23 cellular contexts compared by ENCODE assay signal in genomic region chr14:23669441-23669840, GRCh38. TPM values are rescaled to one million over a fixed set of nuclear protein-coding genes. Genes with fewer than 3 reads are reported as not detected.
DNase-seq lines count a peak whose midpoint lies in the region; ATAC-seq, FAIRE-seq and TF ChIP-seq lines count a peak whose summit lies in the region.
"Had no signal": no experiment of that assay in that cellular context is flagged by ENCODE, and none has a peak within 500 bp of the region (broad histone marks: within the 10 kb centered on the region; RNA-seq: fewer than 3 reads in every experiment).

No MANE protein-coding gene starts in this region.

- dilution Hi-C loops in IMR-90 (cut with HindIII; ENCODE audit: low sequenced_read_pairs, unreplicated experiment) (no loop called here), keratinocyte (cut with MboI; ENCODE audit: extremely low pct_ligation_motif_present, low sequenced_read_pairs) (no loop called here)

- POLR2A ChIA-PET in IMR-90 (lab: Charles Lee; ENCODE audit: unreplicated experiment) = no interaction called here
- POLR2A ChIA-PET in activated CD4-positive, alpha-beta T cell treated with anti-CD3 and anti-CD28 coated beads for 36 hours (lab: Charles Lee) = no interaction called here

- H2BK15ac ChIP-seq in IMR-90 (ENCODE audit: low read depth, low read length) = no peak overlapping the region

- no peaks in the 10 kb centered on the region for H3K4me1 ChIP-seq in IMR-90 (ENCODE audit: control insufficient read depth, insufficient read depth, low read length)
- H3K4me1 ChIP-seq in keratinocyte (ENCODE audit: control insufficient read depth, extremely low read depth, insufficient read depth, low read length) = peaks cover 6% of the 10 kb centered on the region
- H3K4me1 ChIP-seq in MM.1S (ENCODE audit: low read length) = no peaks in the 10 kb centered on the region
- no peaks in the 10 kb centered on the region for H3K4me1 ChIP-seq in upper lobe of right lung
- H3K4me1 ChIP-seq: BE2C, Caco-2 had no signal

- no peak overlapping the region for H3K23ac ChIP-seq in IMR-90 (ENCODE audit: low read depth, low read length)

- H2AK5ac ChIP-seq in IMR-90 (ENCODE audit: low read depth, low read length) = no peak overlapping the region

- intact Hi-C loops in IMR-90 (cut with micrococcal nuclease) = no loop called here
- intact Hi-C loops in sciatic nerve (cut with DNase I) = no loop called here
- intact Hi-C loops in activated CD4-positive, alpha-beta T cell treated with anti-CD3 and anti-CD28 coated beads for 36 hours (cut with DNase I, micrococcal nuclease) = no loop called here
- intact Hi-C loops in upper lobe of right lung (cut with DNase I) = no loop called here

- no peak overlapping the region for H4K8ac ChIP-seq in IMR-90 (ENCODE audit: low read depth in 2 of 2, low read length in 2 of 2)

- no peaks in the 10 kb centered on the region for H3K36me3 Mint-ChIP-seq in activated CD4-positive, alpha-beta T cell treated with anti-CD3 and anti-CD28 coated beads for 36 hours (ENCODE audit: low read depth)
- H3K36me3 Mint-ChIP-seq: CD4-positive, CD25-positive, alpha-beta regulatory T cell; IgD-negative memory B cell had no signal

- no peaks in the 10 kb centered on the region for H3K79me2 ChIP-seq in keratinocyte (ENCODE audit: control insufficient read depth, insufficient read depth, low read length)
- no peaks in the 10 kb centered on the region for H3K79me2 ChIP-seq in MM.1S (ENCODE audit: low read length)

- no peaks in the 10 kb centered on the region for H3K9me1 ChIP-seq in IMR-90 (ENCODE audit: insufficient read depth, low read length)
- no peaks in the 10 kb centered on the region for H3K9me1 ChIP-seq in keratinocyte (ENCODE audit: control insufficient read depth, extremely low read depth, insufficient read depth, low read length)

- no peak for TF ChIP-seq POLR2A in IMR-90 (IDR thresholded peaks at IDR 0.05; ENCODE audit: low read depth, low read length)

- in situ Hi-C loops in IMR-90 (cut with MboI; ENCODE audit: low sequenced_read_pairs) = no loop called here

- no peak overlapping the region for H4K91ac ChIP-seq in IMR-90 (ENCODE audit: insufficient read depth, low read depth, low read length)

- no peak overlapping the region for H3K4me2 ChIP-seq in IMR-90 (ENCODE audit: low read depth, low read length)
- no peak overlapping the region for H3K4me2 ChIP-seq in keratinocyte (ENCODE audit: control insufficient read depth, extremely low read depth, insufficient read depth, low read depth, low read length)
- no peak overlapping the region for H3K4me2 ChIP-seq in MM.1S (ENCODE audit: low read depth, low read length)

- H3F3A ChIP-seq in MM.1S (ENCODE audit: insufficient read depth, low read length) = no peaks in the 10 kb centered on the region

- no peaks in the 10 kb centered on the region; the same call in 1 of the 2 replicates for H3K27me3 ChIP-seq in IMR-90 (ENCODE audit: control insufficient read depth, insufficient read depth, low read length)
- no peaks in the 10 kb centered on the region for H3K27me3 ChIP-seq in bronchial epithelial cell (ENCODE audit: control insufficient read depth, insufficient read depth, low read length)
- peaks cover 3% of the 10 kb centered on the region for H3K27me3 ChIP-seq in keratinocyte (ENCODE audit: control insufficient read depth, extremely low read depth, insufficient read depth, low read length)
- no peaks in the 10 kb centered on the region for H3K27me3 ChIP-seq in MM.1S (replicated peaks; ENCODE audit: insufficient read depth, low read length)
- H3K27me3 ChIP-seq in upper lobe of right lung = no peaks in the 10 kb centered on the region
- H3K27me3 ChIP-seq: BE2C had no signal

- H2BK5ac ChIP-seq in IMR-90 (ENCODE audit: low read depth, low read length, poor library complexity, severe bottlenecking) = no peak overlapping the region

- no peak overlapping the region for H3K9ac ChIP-seq in IMR-90 (ENCODE audit: low read depth, low read length)
- no peak overlapping the region for H3K9ac ChIP-seq in keratinocyte (ENCODE audit: control insufficient read depth, extremely low read depth, insufficient read depth, low read length)
- H3K9ac ChIP-seq in MM.1S (ENCODE audit: low read length) = no peak overlapping the region
- H3K9ac ChIP-seq: GM23248 had no signal

- H3K56ac ChIP-seq in IMR-90 (ENCODE audit: extremely low read depth, insufficient read depth, low read length) = no peak overlapping the region

- peaks cover 1% of the 10 kb centered on the region for H3K27me3 Mint-ChIP-seq in activated CD4-positive, alpha-beta T cell treated with anti-CD3 and anti-CD28 coated beads for 36 hours

- no peaks in the 10 kb centered on the region for H3K9me2 ChIP-seq in MM.1S (replicated peaks; ENCODE audit: insufficient read depth, low read length)

- H2BK20ac ChIP-seq in IMR-90 (ENCODE audit: low read depth, low read length) = no peak overlapping the region

- H3K4me1 Mint-ChIP-seq in activated CD4-positive, alpha-beta T cell treated with anti-CD3 and anti-CD28 coated beads for 36 hours = no peaks in the 10 kb centered on the region
- H3K4me1 Mint-ChIP-seq: CD4-positive, CD25-positive, alpha-beta regulatory T cell; IgD-negative memory B cell had no signal

- H3K27ac ChIP-seq in IMR-90 (ENCODE audit: insufficient read depth, low read length) = no peak overlapping the region
- H3K27ac ChIP-seq in keratinocyte (ENCODE audit: control insufficient read depth, insufficient read depth, low read length) = no peak overlapping the region
- no peak overlapping the region for H3K27ac ChIP-seq in MM.1S (ENCODE audit: low read length)
- no peak overlapping the region for H3K27ac ChIP-seq in upper lobe of right lung
- H3K27ac ChIP-seq: GM23248, HL-60 had no signal

- no peaks in the 10 kb centered on the region for H3K79me1 ChIP-seq in IMR-90 (ENCODE audit: low read depth in 1 of 2, low read length in 2 of 2)

- no peak overlapping the region for H2BK120ac ChIP-seq in IMR-90 (ENCODE audit: low read depth, low read length)

- H4K5ac ChIP-seq in IMR-90 (ENCODE audit: low read depth, low read length) = no peak overlapping the region

- DNase-seq in IMR-90 (no peak), bronchial epithelial cell (ENCODE audit: low read depth) (peak; percentile 60), keratinocyte (ENCODE audit: low read depth, low spot score) (no peak), sciatic nerve (ENCODE audit: low spot score) (no peak), MM.1S (no peak), upper lobe of right lung (no peak)
- no peak for DNase-seq in activated CD4-positive, alpha-beta T cell treated with anti-CD3 and anti-CD28 coated beads for 36 hours
- DNase-seq: ACHN; BE2C; C1 segment of cervical spinal cord; Caco-2; CD4-positive, CD25-positive, alpha-beta regulatory T cell; GM23248; H7; HFFc6 had no signal

- H4K20me1 ChIP-seq in IMR-90 (ENCODE audit: insufficient read depth, low read length) = no peaks in the 10 kb centered on the region
- no peaks in the 10 kb centered on the region for H4K20me1 ChIP-seq in keratinocyte (ENCODE audit: control insufficient read depth, extremely low read depth, insufficient read depth, low read length)
- no peaks in the 10 kb centered on the region for H4K20me1 ChIP-seq in MM.1S (ENCODE audit: insufficient read depth, low read length)

- no peak overlapping the region for H3K4me3 Mint-ChIP-seq in activated CD4-positive, alpha-beta T cell treated with anti-CD3 and anti-CD28 coated beads for 36 hours
- H3K4me3 Mint-ChIP-seq: CD4-positive, CD25-positive, alpha-beta regulatory T cell; HFFc6; IgD-negative memory B cell had no signal

- H3K36me3 ChIP-seq in IMR-90 (ENCODE audit: control insufficient read depth, insufficient read depth, low read length) = no peaks in the 10 kb centered on the region
- H3K36me3 ChIP-seq in bronchial epithelial cell (ENCODE audit: control insufficient read depth, insufficient read depth, low read length) = no peaks in the 10 kb centered on the region
- no peaks in the 10 kb centered on the region for H3K36me3 ChIP-seq in keratinocyte (ENCODE audit: control insufficient read depth in 2 of 2, extremely low read depth in 1 of 2, insufficient read depth in 2 of 2, low read length in 2 of 2)
- H3K36me3 ChIP-seq in MM.1S (replicated peaks; ENCODE audit: insufficient read depth, low read length) = no peaks in the 10 kb centered on the region
- H3K36me3 ChIP-seq in upper lobe of right lung = no peaks in the 10 kb centered on the region
- H3K36me3 ChIP-seq: BE2C had no signal

- TF ChIP-seq RAD21 in IMR-90 (IDR thresholded peaks at IDR 0.05; ENCODE audit: low read length) = no peak

- BruUV-seq in IMR-90 (replicated peaks; lab: Mats Ljungman, UMichigan) = no TSS peak

- no peaks in the 10 kb centered on the region for H3K9me3 ChIP-seq in IMR-90 (ENCODE audit: control insufficient read depth, insufficient read depth, low read length)
- H3K9me3 ChIP-seq in keratinocyte (ENCODE audit: control insufficient read depth, low read depth, low read length) = no peaks in the 10 kb centered on the region
- H3K9me3 ChIP-seq in MM.1S (replicated peaks; ENCODE audit: insufficient read depth, low read length) = no peaks in the 10 kb centered on the region
- no peaks in the 10 kb centered on the region for H3K9me3 ChIP-seq in upper lobe of right lung
- H3K9me3 ChIP-seq: BE2C, Caco-2 had no signal

- H3K14ac ChIP-seq in IMR-90 (replicated peaks; ENCODE audit: low read depth, low read length) = no peak overlapping the region

- TF ChIP-seq CTCF in IMR-90 (conservative IDR thresholded peaks at IDR 0.05; ENCODE audit: low read depth, low read length) (no peak), bronchial epithelial cell (IDR thresholded peaks at IDR 0.05; ENCODE audit: insufficient read depth, low read length, severe bottlenecking) (no peak), keratinocyte (optimal IDR thresholded peaks at IDR 0.05 in 1 of 3, IDR thresholded peaks at IDR 0.05 in 1 of 3, conservative IDR thresholded peaks at IDR 0.05 in 1 of 3; ENCODE audit: extremely low read depth in 1 of 3, insufficient read depth in 2 of 3, low read length in 3 of 3) (no peak), MM.1S (IDR thresholded peaks at IDR 0.05; ENCODE audit: low read length) (no peak), upper lobe of right lung (IDR thresholded peaks at IDR 0.05) (no peak)

- H2AK9ac ChIP-seq in IMR-90 (replicated peaks; ENCODE audit: low read depth, low read length, poor library complexity) = peak overlapping the region; percentile 57

- H3K4ac ChIP-seq in IMR-90 (ENCODE audit: low read depth, low read length) = no peak overlapping the region

- H3K4me3 ChIP-seq in IMR-90 (ENCODE audit: insufficient read depth, low read depth, low read length) (no peak overlapping the region), bronchial epithelial cell (ENCODE audit: low read depth, low read length) (no peak overlapping the region), keratinocyte (ENCODE audit: control insufficient read depth in 2 of 3, extremely low read depth in 1 of 3, insufficient read depth in 2 of 3, low read depth in 1 of 3, low read length in 3 of 3) (no peak overlapping the region), MM.1S (ENCODE audit: low read length) (no peak overlapping the region), upper lobe of right lung (no peak overlapping the region)
- H3K4me3 ChIP-seq: GM23248 had no signal

- H2AFZ ChIP-seq in IMR-90 (replicated peaks; ENCODE audit: low read length, poor library complexity) (peak overlapping the region; percentile 52), keratinocyte (ENCODE audit: control insufficient read depth, low read length) (peak overlapping the region; percentile 40), MM.1S (ENCODE audit: low read length) (no peak overlapping the region)
- H2AFZ ChIP-seq: GM23248 had no signal

- ATAC-seq in IMR-90 (ENCODE audit: low read depth) (no peak), sciatic nerve (peak; percentile 26), upper lobe of right lung (no peak)
- ATAC-seq in activated CD4-positive, alpha-beta T cell treated with anti-CD3 and anti-CD28 coated beads for 36 hours = no peak
- ATAC-seq: HCT116 had no signal

- 40% methylated on average over 1 of the region's 5 CpGs; no CpG with 5 or more reads in 1 of the 2 experiments for WGBS in IMR-90 (ENCODE audit: extremely low coverage in 2 of 2, insufficient read length in 1 of 2), 2 experiments

- FAIRE-seq in bronchial epithelial cell (lab: Jason Lieb, UNC) = peak; percentile 90
- no peak for FAIRE-seq in keratinocyte (lab: Jason Lieb, UNC)
- FAIRE-seq: A204.1, D721Med, G401.6, GM12891, GM19239 had no signal

- H3K9me3 Mint-ChIP-seq in activated CD4-positive, alpha-beta T cell treated with anti-CD3 and anti-CD28 coated beads for 36 hours (ENCODE audit: low read depth) = no peaks in the 10 kb centered on the region
- H3K9me3 Mint-ChIP-seq: HFFc6 had no signal

- no peak overlapping the region for H3K18ac ChIP-seq in IMR-90 (ENCODE audit: low read depth, low read length)

- H3K27ac Mint-ChIP-seq in activated CD4-positive, alpha-beta T cell treated with anti-CD3 and anti-CD28 coated beads for 36 hours = no peak overlapping the region
- H3K27ac Mint-ChIP-seq: CD4-positive, CD25-positive, alpha-beta regulatory T cell; HFFc6; IgD-negative memory B cell had no signal

- CTCF ChIA-PET in IMR-90 (lab: Yijun Ruan, JAX) = no interaction called here
- CTCF ChIA-PET in activated CD4-positive, alpha-beta T cell treated with anti-CD3 and anti-CD28 coated beads for 36 hours (lab: Charles Lee) = interaction anchor here (0.5 kb wide), 1 partner anchor 1463 kb away, joined by 5 read pairs; no protein-coding TSS in a partner anchor

RNA-seq across cellular contexts. Expression of gene DHRS2, which starts 33.3 kb away (rescaled TPM):
- total RNA-seq in IMR-90 (2012; rRNA removed) (under 0.01 and 0.18 TPM in 2 replicates), bronchial epithelial cell (not detected in 2 replicates), sciatic nerve (not detected), upper lobe of right lung (0.61 TPM)
- polyA plus RNA-seq in IMR-90 (2012; rRNA removed) (0.12 and 0.26 TPM in 2 replicates), keratinocyte (0.14 to 0.26 TPM (median 0.20 TPM) in 3 replicates)
- polyA plus RNA-seq in IMR-90 (2012; cell fraction: cytosol; rRNA removed) = 0.15 and 0.27 TPM in 2 replicates
- polyA plus RNA-seq in IMR-90 (2012; cell fraction: nucleus; rRNA removed; ENCODE audit: low replicate concordance) = 0.29 and 0.40 TPM in 2 replicates
- 0.25 TPM for polyA plus RNA-seq in keratinocyte (2011; ENCODE audit: low read depth)
- 0.17 and 0.19 TPM in 2 replicates for polyA plus RNA-seq in keratinocyte (2011; cell fraction: cytosol; rRNA removed)
- polyA plus RNA-seq in keratinocyte (2011; cell fraction: nucleus; rRNA removed) = 0.17 and 0.20 TPM in 2 replicates
- 0.16 and 0.37 TPM in 2 replicates for polyA plus RNA-seq in keratinocyte (2012; ENCODE audit: low replicate concordance)
- 0.36 to 0.45 TPM in 2 of 3 replicates, not detected in the other for polyA minus RNA-seq in keratinocyte
- polyA minus RNA-seq in keratinocyte (2011; cell fraction: cytosol; rRNA and poly(A)+ RNA removed) = not detected
- polyA minus RNA-seq in keratinocyte (2011; cell fraction: nucleus; rRNA and poly(A)+ RNA removed) = not detected in 2 replicates
- total RNA-seq in activated CD4-positive, alpha-beta T cell treated with anti-CD3 and anti-CD28 coated beads for 36 hours = 1 to 10 TPM; 3.1 to 3.7 TPM
- total RNA-seq: CD4-positive, CD25-positive, alpha-beta regulatory T cell; GM23248 had no signal
- polyA plus RNA-seq: GM23248, IgD-negative memory B cell had no signal
